In genomic region chr11:46895821-46896220, GRCh38 we compare ENCODE assay signal across 10 cellular contexts. TPM values are rescaled to one million over a fixed set of nuclear protein-coding genes. Genes with fewer than 3 reads are reported as not detected.
DNase-seq lines count a peak whose midpoint lies in the region; ATAC-seq lines count a peak whose summit lies in the region.
"Had no signal": no experiment of that assay in that cellular context is flagged by ENCODE, and none has a peak within 500 bp of the region (broad histone marks: within the 10 kb centered on the region; RNA-seq: fewer than 3 reads in every experiment).

No MANE protein-coding gene starts in this region.

- H3K27ac Mint-ChIP-seq in activated T-helper 2 cell treated with anti-CD3 and anti-CD28 coated beads, Interferon-gamma antibody, Interleukin-2, Interleukin-4, amounts not matched to agents 10 μg/mL and 5 μg/mL and 100 μg/mL, durations not matched to agents 14 hours and 24 hours and 36 hours, result no peak overlapping the region

- H3K4me3 Mint-ChIP-seq in activated T-helper 2 cell treated with anti-CD3 and anti-CD28 coated beads, Interferon-gamma antibody, Interleukin-2, Interleukin-4, amounts not matched to agents 10 μg/mL and 5 μg/mL and 100 μg/mL, durations not matched to agents 14 hours and 24 hours and 36 hours (ENCODE audit: low read depth), result no peak overlapping the region
- H3K4me3 Mint-ChIP-seq: neural crest cell had no signal

- intact Hi-C loops in cardiac septum (cut with DNase I), result no loop called here
- intact Hi-C loops in activated T-helper 2 cell treated with anti-CD3 and anti-CD28 coated beads, Interferon-gamma antibody, Interleukin-2, Interleukin-4, amounts not matched to agents 10 μg/mL and 5 μg/mL and 100 μg/mL, durations not matched to agents 14 hours and 24 hours and 36 hours (cut with micrococcal nuclease), result no loop called here

- no peaks in the 10 kb centered on the region for H3K27me3 Mint-ChIP-seq in activated T-helper 2 cell treated with anti-CD3 and anti-CD28 coated beads, Interferon-gamma antibody, Interleukin-2, Interleukin-4, amounts not matched to agents 10 μg/mL and 5 μg/mL and 100 μg/mL, durations not matched to agents 14 hours and 24 hours and 36 hours (ENCODE audit: low read depth)

- no peak for ATAC-seq in HG03460 (IDR thresholded peaks at IDR 0.05; ENCODE audit: unreplicated experiment)
- ATAC-seq: stimulated activated naive CD8-positive, alpha-beta T cell treated with anti-CD3 and anti-CD28 coated beads, Interleukin-15, Interleukin-2, amounts not matched to agents 100 U/mL and 50 U/mL, for 24 hours had no signal

- DNase-seq in C1 segment of cervical spinal cord (lab: John Stamatoyannopoulos, UW), result peak in 9 of 14 donors; percentile 24 to 89 (median 45)
- peak; percentile 92 for DNase-seq in NCI-H69 (lab: John Stamatoyannopoulos, UW)
- DNase-seq in cardiac septum (ENCODE audit: low spot score), result peak; percentile 88
- peak; percentile 54 for DNase-seq in pons (ENCODE audit: low spot score)
- DNase-seq in NCI-H146 treated with DMSO at 0.1 percent for 48 hours (lab: John Stamatoyannopoulos, UW; ENCODE audit: unreplicated experiment), result no peak
- DNase-seq in T-helper 2 cell, result no peak
- DNase-seq in activated T-helper 2 cell treated with anti-CD3 and anti-CD28 coated beads, Interferon-gamma antibody, Interleukin-2, Interleukin-4, amounts not matched to agents 10 μg/mL and 5 μg/mL and 100 μg/mL, durations not matched to agents 14 hours and 24 hours and 36 hours (ENCODE audit: low spot score), result no peak
- DNase-seq: stimulated activated naive CD8-positive, alpha-beta T cell treated with anti-CD3 and anti-CD28 coated beads, Interleukin-15, Interleukin-2, amounts not matched to agents 100 U/mL and 50 U/mL, for 24 hours had no signal

- no peaks in the 10 kb centered on the region for H3K36me3 Mint-ChIP-seq in activated T-helper 2 cell treated with anti-CD3 and anti-CD28 coated beads, Interferon-gamma antibody, Interleukin-2, Interleukin-4, amounts not matched to agents 10 μg/mL and 5 μg/mL and 100 μg/mL, durations not matched to agents 14 hours and 24 hours and 36 hours (ENCODE audit: low read depth)

- no peaks in the 10 kb centered on the region for H3K4me1 Mint-ChIP-seq in activated T-helper 2 cell treated with anti-CD3 and anti-CD28 coated beads, Interferon-gamma antibody, Interleukin-2, Interleukin-4, amounts not matched to agents 10 μg/mL and 5 μg/mL and 100 μg/mL, durations not matched to agents 14 hours and 24 hours and 36 hours (ENCODE audit: low read depth)
- H3K4me1 Mint-ChIP-seq: neural crest cell had no signal

- no peaks in the 10 kb centered on the region for H3K9me3 Mint-ChIP-seq in activated T-helper 2 cell treated with anti-CD3 and anti-CD28 coated beads, Interferon-gamma antibody, Interleukin-2, Interleukin-4, amounts not matched to agents 10 μg/mL and 5 μg/mL and 100 μg/mL, durations not matched to agents 14 hours and 24 hours and 36 hours
- H3K9me3 Mint-ChIP-seq: neural crest cell had no signal

RNA-seq across cellular contexts. Expression of gene LRP4, which starts 22.5 kb away (rescaled TPM):
- 26.8 TPM for total RNA-seq in cardiac septum
- total RNA-seq in activated T-helper 2 cell treated with anti-CD3 and anti-CD28 coated beads, Interferon-gamma antibody, Interleukin-2, Interleukin-4, amounts not matched to agents 10 μg/mL and 5 μg/mL and 100 μg/mL, durations not matched to agents 14 hours and 24 hours and 36 hours, result 0.07 and 0.21 TPM in 2 replicates

RNA-seq across cellular contexts. Expression of gene CSTPP1, which starts 40.7 kb away (rescaled TPM):
- total RNA-seq in cardiac septum, result 13.2 TPM
- total RNA-seq in activated T-helper 2 cell treated with anti-CD3 and anti-CD28 coated beads, Interferon-gamma antibody, Interleukin-2, Interleukin-4, amounts not matched to agents 10 μg/mL and 5 μg/mL and 100 μg/mL, durations not matched to agents 14 hours and 24 hours and 36 hours, result 17.8 and 19.0 TPM in 2 replicates

RNA-seq across cellular contexts. Expression of gene CKAP5, which starts 49.7 kb away (rescaled TPM):
- 84.2 TPM for total RNA-seq in cardiac septum
- total RNA-seq in activated T-helper 2 cell treated with anti-CD3 and anti-CD28 coated beads, Interferon-gamma antibody, Interleukin-2, Interleukin-4, amounts not matched to agents 10 μg/mL and 5 μg/mL and 100 μg/mL, durations not matched to agents 14 hours and 24 hours and 36 hours, result 127 and 136 TPM in 2 replicates

Comparison
In these comparisons a context has a peak if more than half of its experiments do, and no peak if none do; other contexts are left out.
1. DNase-seq: peak in C1 segment of cervical spinal cord (9 of 14), NCI-H69 (single experiment), cardiac septum (single experiment) and pons (single experiment); none in NCI-H146 treated with DMSO at 0.1 percent for 48 hours (single experiment), T-helper 2 cell (0 of 5) and activated T-helper 2 cell treated with anti-CD3 and anti-CD28 coated beads, Interferon-gamma antibody, Interleukin-2, Interleukin-4, amounts not matched to agents 10 μg/mL and 5 μg/mL and 100 μg/mL, durations not matched to agents 14 hours and 24 hours and 36 hours (single experiment).
2. RNA of gene LRP4, which starts 22.5 kb away (total RNA-seq): 26.8 TPM in cardiac septum (single experiment); 0.07 to 0.21 TPM in activated T-helper 2 cell treated with anti-CD3 and anti-CD28 coated beads, Interferon-gamma antibody, Interleukin-2, Interleukin-4, amounts not matched to agents 10 μg/mL and 5 μg/mL and 100 μg/mL, durations not matched to agents 14 hours and 24 hours and 36 hours; every median in the first group is over 10 times any median in the second.